8 cellular contexts compared by ENCODE assay signal in the genomic region with DNA sequence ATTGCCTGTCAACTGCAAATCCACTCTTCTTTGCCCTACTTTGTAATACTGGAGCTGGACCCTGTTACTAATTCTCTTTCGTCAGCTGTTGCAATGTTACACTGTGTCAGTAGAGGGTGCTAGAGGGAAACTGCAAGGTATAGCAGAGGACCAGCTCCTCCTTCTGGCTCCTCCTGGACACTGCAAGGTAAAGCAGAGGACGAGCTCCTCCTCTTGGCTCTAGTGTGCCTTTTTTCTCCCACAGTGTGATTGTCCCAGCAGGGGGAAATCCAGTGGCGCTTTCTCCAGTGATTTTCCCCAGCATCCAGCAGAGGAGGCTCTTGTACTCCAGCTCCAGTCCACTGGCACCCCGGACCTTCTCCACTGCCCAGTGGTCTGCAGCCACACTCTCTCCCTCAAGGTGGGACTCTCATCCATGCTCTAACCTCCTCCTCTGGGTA.
DNase-seq lines count a peak whose midpoint lies in the region; ATAC-seq and TF ChIP-seq lines count a peak whose summit lies in the region.

No MANE protein-coding gene starts in this region.

- no peak overlapping the region for H3K27ac ChIP-seq in OCI-LY1 (ENCODE audit: low read depth, low read length, poor library complexity, severe bottlenecking)

- H3K4me2 ChIP-seq in OCI-LY1 (ENCODE audit: low read length) = no peak overlapping the region

- peak; percentile 57 for DNase-seq in DMS79 (lab: John Stamatoyannopoulos, UW)
- DNase-seq in activated CD8-positive, alpha-beta memory T cell treated with anti-CD3 and anti-CD28 coated beads, Interleukin-2, amount 50 U/mL, for 4 hours = peak; percentile 81
- DNase-seq in naive thymus-derived CD8-positive, alpha-beta T cell = peak; percentile 51 to 94 (median 86)
- DNase-seq in stimulated activated naive B cell treated with anti-CD40 and anti-IgM and Interleukin-4, amounts not matched to agents 10 μg/mL and 1 μg/mL and 100 μg/mL, for 72 hours = peak; percentile 82

- no peaks in the 10 kb centered on the region; the same call in 1 of the 2 replicates for H3K27me3 ChIP-seq in OCI-LY1 (ENCODE audit: insufficient read depth, low read length)

- no peaks in the 10 kb centered on the region for H3K36me3 Mint-ChIP-seq in naive thymus-derived CD8-positive, alpha-beta T cell
- no peaks in the 10 kb centered on the region for H3K36me3 Mint-ChIP-seq in stimulated activated naive B cell treated with anti-CD40 and anti-IgM and Interleukin-4, amounts not matched to agents 10 μg/mL and 1 μg/mL and 100 μg/mL, for 72 hours

- no peaks in the 10 kb centered on the region for H3K36me3 ChIP-seq in OCI-LY1 (ENCODE audit: insufficient read depth, low read length)

- H3K4me1 Mint-ChIP-seq in naive thymus-derived CD8-positive, alpha-beta T cell = peaks cover 6 to 18% (median 12%) of the 10 kb centered on the region in 4 donors
- H3K4me1 Mint-ChIP-seq in stimulated activated naive B cell treated with anti-CD40 and anti-IgM and Interleukin-4, amounts not matched to agents 10 μg/mL and 1 μg/mL and 100 μg/mL, for 72 hours = peaks cover 15 to 17% of the 10 kb centered on the region in 2 donors

- H4K20me1 ChIP-seq in OCI-LY1 (ENCODE audit: insufficient read depth, low read length) = no peaks in the 10 kb centered on the region

- H3K79me2 ChIP-seq in OCI-LY1 (ENCODE audit: insufficient read depth, low read length) = no peaks in the 10 kb centered on the region

- no peaks in the 10 kb centered on the region for H3K9me2 ChIP-seq in OCI-LY1 (ENCODE audit: low read depth, low read length)

- peak overlapping the region in 1 of 10 donors; percentile 5 for H3K27ac Mint-ChIP-seq in naive thymus-derived CD8-positive, alpha-beta T cell
- H3K27ac Mint-ChIP-seq in stimulated activated naive B cell treated with anti-CD40 and anti-IgM and Interleukin-4, amounts not matched to agents 10 μg/mL and 1 μg/mL and 100 μg/mL, for 72 hours = no peak overlapping the region

- H3F3A ChIP-seq in OCI-LY1 (ENCODE audit: insufficient read depth, low read length) = no peaks in the 10 kb centered on the region

- peaks cover 0 to 2% (median 0%) of the 10 kb centered on the region in 5 donors for H3K27me3 Mint-ChIP-seq in naive thymus-derived CD8-positive, alpha-beta T cell
- H3K27me3 Mint-ChIP-seq in stimulated activated naive B cell treated with anti-CD40 and anti-IgM and Interleukin-4, amounts not matched to agents 10 μg/mL and 1 μg/mL and 100 μg/mL, for 72 hours = no peaks in the 10 kb centered on the region

- H3K9me3 ChIP-seq in OCI-LY1 (ENCODE audit: low read length) = no peaks in the 10 kb centered on the region

- no peak overlapping the region for H3K9ac ChIP-seq in OCI-LY1 (ENCODE audit: low read length)

- no peak for TF ChIP-seq EP300 in Ishikawa (IDR thresholded peaks at IDR 0.05; ENCODE audit: borderline replicate concordance)

- peak; percentile 94 for TF ChIP-seq RAD21 in Ishikawa (IDR thresholded peaks at IDR 0.05; ENCODE audit: low read depth)

- ATAC-seq in GM21717 (IDR thresholded peaks at IDR 0.05; ENCODE audit: unreplicated experiment) = peak; percentile 81
- ATAC-seq in esophagus mucosa = peak; percentile 92
- peak; percentile 81 to 88 for ATAC-seq in naive thymus-derived CD8-positive, alpha-beta T cell
- peak; percentile 64 to 70 for ATAC-seq in stimulated activated naive B cell treated with anti-CD40 and anti-IgM and Interleukin-4, amounts not matched to agents 10 μg/mL and 1 μg/mL and 100 μg/mL, for 72 hours (replicated peaks)

- H3K4me3 Mint-ChIP-seq in naive thymus-derived CD8-positive, alpha-beta T cell = no peak overlapping the region
- no peak overlapping the region for H3K4me3 Mint-ChIP-seq in stimulated activated naive B cell treated with anti-CD40 and anti-IgM and Interleukin-4, amounts not matched to agents 10 μg/mL and 1 μg/mL and 100 μg/mL, for 72 hours

- H3K9me3 Mint-ChIP-seq in naive thymus-derived CD8-positive, alpha-beta T cell = no peaks in the 10 kb centered on the region
- no peaks in the 10 kb centered on the region for H3K9me3 Mint-ChIP-seq in stimulated activated naive B cell treated with anti-CD40 and anti-IgM and Interleukin-4, amounts not matched to agents 10 μg/mL and 1 μg/mL and 100 μg/mL, for 72 hours

- no peak overlapping the region for H2AFZ ChIP-seq in OCI-LY1 (ENCODE audit: low read length)

- H3K4me1 ChIP-seq in OCI-LY1 (ENCODE audit: insufficient read depth, low read length, severe bottlenecking) = no peaks in the 10 kb centered on the region

- POLR2A ChIA-PET in naive thymus-derived CD8-positive, alpha-beta T cell (lab: Charles Lee) = interaction anchor here (0.7 to 2.9 kb wide), 8 partner anchors 458 to 564 kb away, joined by 3 to 20 read pairs (median 4); a partner anchor contains a TSS

- no peak overlapping the region for H3K4me3 ChIP-seq in OCI-LY1 (ENCODE audit: low read depth, low read length, poor library complexity, severe bottlenecking)

- TF ChIP-seq CTCF in OCI-LY1 (IDR thresholded peaks at IDR 0.05; ENCODE audit: low read length) = peak; percentile 98

TF ChIP-seq in Ishikawa, 13 proteins besides CTCF, POLR2A, EP300 and RAD21:
- TF ChIP-seq CEBPB (IDR thresholded peaks at IDR 0.05) (no peak), TCF12 (IDR thresholded peaks at IDR 0.05; ENCODE audit: low read depth) (0 out of 2 replicates have a peak, but pooled peaks have one; percentile 34), YY1 (IDR thresholded peaks at IDR 0.05; ENCODE audit: low read depth) (0 out of 2 replicates have a peak, but pooled peaks have one; percentile 23)
